8 cellular contexts compared by ENCODE assay signal in the genomic region with DNA sequence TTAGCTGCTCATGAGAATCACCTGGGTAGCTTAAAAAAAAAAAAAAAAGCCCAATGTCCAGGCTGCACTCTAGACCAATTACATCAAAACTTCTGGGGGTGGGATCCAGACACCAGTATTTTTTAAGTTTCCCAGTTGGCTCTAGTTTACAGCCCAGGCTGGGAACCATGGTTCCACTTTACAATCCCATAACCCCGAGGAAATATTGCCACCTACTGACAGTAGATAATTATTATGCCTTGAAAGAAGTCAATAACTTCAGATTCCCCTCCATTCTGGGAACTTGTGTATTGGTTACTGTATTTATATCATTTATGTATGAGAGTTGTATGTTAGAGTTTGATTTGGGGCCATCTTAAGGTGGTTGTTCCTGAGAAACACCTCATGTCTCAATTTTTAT.
DNase-seq lines count a peak whose midpoint lies in the region; ATAC-seq, FAIRE-seq and TF ChIP-seq lines count a peak whose summit lies in the region.

No MANE protein-coding gene starts in this region.

- peak; percentile 78 to 83 for TF ChIP-seq RAD21 in A549 (conservative IDR thresholded peaks at IDR 0.05 in 1 of 2, IDR thresholded peaks at IDR 0.05 in 1 of 2)

- POLR2A ChIA-PET in A549 (lab: Yijun Ruan, JAX), result no interaction called here

- H3K4me1 ChIP-seq in A549, result no peaks in the 10 kb centered on the region

- intact Hi-C loops in sciatic nerve (cut with DNase I), result no loop called here

- CTCF ChIA-PET in A549 (lab: Yijun Ruan, JAX), result interaction anchor here (0.6 to 5.6 kb wide), 25 partner anchors 8 to 334 kb away, joined by 3 to 44 read pairs (median 4); no protein-coding TSS in a partner anchor

- ATAC-seq in A549 (peak; percentile 68 to 81; a peak in 4 of 6 replicates), sciatic nerve (peak; percentile 74)

- TF ChIP-seq CTCF in A549 (IDR thresholded peaks at IDR 0.05), result peak; percentile 66
- no peak for TF ChIP-seq CTCF in GM20000 (IDR thresholded peaks at IDR 0.05; ENCODE audit: extremely low read depth, missing control alignments)

- H3K4me3 ChIP-seq in A549, result no peak overlapping the region

- no peaks in the 10 kb centered on the region for H3K9me3 ChIP-seq in A549

- no peak overlapping the region for H3K4me2 ChIP-seq in A549

- no peak for TF ChIP-seq EP300 in A549 (IDR thresholded peaks at IDR 0.05)

- DNase-seq in A549 (ENCODE audit: low read depth in 1 of 2, low spot score in 1 of 2) (peak; percentile 25 to 35), GM20000 (ENCODE audit: low spot score) (peak; percentile 37), NOMO-1 treated with dmso at 0.1 percent for 144 hours (lab: John Stamatoyannopoulos, UW; ENCODE audit: unreplicated experiment) (peak; percentile 12), sciatic nerve (ENCODE audit: low spot score) (no peak), T-helper 1 cell (no peak)
- no peak for DNase-seq in stimulated activated CD4-positive, alpha-beta T cell treated with anti-CD3 and anti-CD28 coated beads, Interleukin-4, amount 100 ng/mL, for 1 hour
- DNase-seq in activated CD4-positive, alpha-beta T cell treated with anti-CD3 and anti-CD28 coated beads, Interleukin-2, amount 50 U/mL, for 4 hours, result no peak

- no peak overlapping the region for H3K27ac ChIP-seq in A549

- FAIRE-seq in A549 (lab: Jason Lieb, UNC) (peak; percentile 77), endometrium (lab: Jason Lieb, UNC) (peak; percentile 57)

- TF ChIP-seq POLR2A in A549 (IDR thresholded peaks at IDR 0.05; ENCODE audit: low read length), result no peak

- WGBS in A549 (ENCODE audit: missing lambda C conversion rate), result 0% methylated on average over 1 of the region's 1 CpG

TF ChIP-seq in A549, 52 proteins besides CTCF, POLR2A, EP300 and RAD21:
- peak; percentile 74 for TF ChIP-seq SMC3 (IDR thresholded peaks at IDR 0.05)
- no peak for TF ChIP-seq ESRRA (IDR thresholded peaks at IDR 0.05; ENCODE audit: borderline replicate concordance, low read length)
- no peak for TF ChIP-seq HOXB13 (CRISPR knock-in tag; IDR thresholded peaks at IDR 0.05; ENCODE audit: low read depth)
TF ChIP-seq in A549: peak in this region for 1.

Comparison
In these comparisons a context has a peak if more than half of its experiments do, and no peak if none do; other contexts are left out.
1. DNase-seq: peak in A549 (2 of 2), GM20000 (single experiment) and NOMO-1 treated with dmso at 0.1 percent for 144 hours (single experiment); none in sciatic nerve (single experiment), T-helper 1 cell (0 of 5), stimulated activated CD4-positive, alpha-beta T cell treated with anti-CD3 and anti-CD28 coated beads, Interleukin-4, amount 100 ng/mL, for 1 hour (single experiment) and activated CD4-positive, alpha-beta T cell treated with anti-CD3 and anti-CD28 coated beads, Interleukin-2, amount 50 U/mL, for 4 hours (0 of 2).